Comparison of ENCODE assay signal across 10 cellular contexts in genomic region chr6:35426074-35426473, GRCh38. TPM values are rescaled to one million over a fixed set of nuclear protein-coding genes. Genes with fewer than 3 reads are reported as not detected.
DNase-seq lines count a peak whose midpoint lies in the region; ATAC-seq and TF ChIP-seq lines count a peak whose summit lies in the region.
"Had no signal": no experiment of that assay in that cellular context is flagged by ENCODE, and none has a peak within 500 bp of the region (broad histone marks: within the 10 kb centered on the region; RNA-seq: fewer than 3 reads in every experiment).

No MANE protein-coding gene starts in this region.

- no peak for TF ChIP-seq EP300 in gastroesophageal sphincter (IDR thresholded peaks at IDR 0.05)
- TF ChIP-seq EP300 in ovary (IDR thresholded peaks at IDR 0.05) = no peak

- CTCF ChIA-PET in activated CD4-positive, alpha-beta memory T cell treated with anti-CD3 and anti-CD28 coated beads for 36 hours (lab: Charles Lee) = no interaction called here
- CTCF ChIA-PET in activated CD4-positive, alpha-beta memory T cell treated with anti-CD3 and anti-CD28 coated beads, Interleukin-2, amount 10 ng/mL, durations not matched to agents 7 days and 5 days (lab: Charles Lee) = no interaction called here

- H3K27me3 ChIP-seq in gastroesophageal sphincter = no peaks in the 10 kb centered on the region
- no peaks in the 10 kb centered on the region for H3K27me3 ChIP-seq in ovary

- peak overlapping the region; percentile 8 for H3K27ac Mint-ChIP-seq in activated CD4-positive, alpha-beta memory T cell treated with anti-CD3 and anti-CD28 coated beads for 36 hours
- no peak overlapping the region for H3K27ac Mint-ChIP-seq in activated CD4-positive, alpha-beta memory T cell treated with anti-CD3 and anti-CD28 coated beads, Interleukin-2, amount 10 ng/mL, durations not matched to agents 7 days and 5 days

- ATAC-seq in gastroesophageal sphincter = peak; percentile 24
- ATAC-seq in sciatic nerve = peak; percentile 64
- no peak for ATAC-seq in GM19463 (IDR thresholded peaks at IDR 0.05; ENCODE audit: unreplicated experiment)
- ATAC-seq: A549 had no signal

- peaks cover 40% of the 10 kb centered on the region for H3K36me3 Mint-ChIP-seq in activated CD4-positive, alpha-beta memory T cell treated with anti-CD3 and anti-CD28 coated beads for 36 hours
- H3K36me3 Mint-ChIP-seq in activated CD4-positive, alpha-beta memory T cell treated with anti-CD3 and anti-CD28 coated beads, Interleukin-2, amount 10 ng/mL, durations not matched to agents 7 days and 5 days (ENCODE audit: low read depth) = peaks cover 37% of the 10 kb centered on the region

- H3K9me3 Mint-ChIP-seq in activated CD4-positive, alpha-beta memory T cell treated with anti-CD3 and anti-CD28 coated beads for 36 hours = peaks cover 23% of the 10 kb centered on the region
- peaks cover 19% of the 10 kb centered on the region for H3K9me3 Mint-ChIP-seq in activated CD4-positive, alpha-beta memory T cell treated with anti-CD3 and anti-CD28 coated beads, Interleukin-2, amount 10 ng/mL, durations not matched to agents 7 days and 5 days

- H3K4me3 ChIP-seq in gastroesophageal sphincter (no peak overlapping the region), ovary (no peak overlapping the region)
- H3K4me3 ChIP-seq: A549 had no signal

- TF ChIP-seq CTCF in gastroesophageal sphincter (IDR thresholded peaks at IDR 0.05) (no peak), ovary (IDR thresholded peaks at IDR 0.05) (no peak)

- no peak overlapping the region for H3K4me3 Mint-ChIP-seq in activated CD4-positive, alpha-beta memory T cell treated with anti-CD3 and anti-CD28 coated beads for 36 hours
- no peak overlapping the region for H3K4me3 Mint-ChIP-seq in activated CD4-positive, alpha-beta memory T cell treated with anti-CD3 and anti-CD28 coated beads, Interleukin-2, amount 10 ng/mL, durations not matched to agents 7 days and 5 days

- no peak for DNase-seq in activated CD4-positive, alpha-beta memory T cell treated with anti-CD3 and anti-CD28 coated beads for 36 hours
- no peak for DNase-seq in activated CD4-positive, alpha-beta memory T cell treated with anti-CD3 and anti-CD28 coated beads, Interleukin-2, amount 10 ng/mL, durations not matched to agents 7 days and 5 days
- DNase-seq in RPMI8226 (peak; percentile 52), sciatic nerve (ENCODE audit: low spot score) (no peak), DMS114 treated with DMSO at 0.1 percent for 48 hours (lab: John Stamatoyannopoulos, UW; ENCODE audit: unreplicated experiment) (no peak), ovary (no peak)
- DNase-seq: KG1 had no signal

- POLR2A ChIA-PET in activated CD4-positive, alpha-beta memory T cell treated with anti-CD3 and anti-CD28 coated beads for 36 hours (lab: Charles Lee) = no interaction called here
- POLR2A ChIA-PET in activated CD4-positive, alpha-beta memory T cell treated with anti-CD3 and anti-CD28 coated beads, Interleukin-2, amount 10 ng/mL, durations not matched to agents 7 days and 5 days (lab: Charles Lee) = no interaction called here

- H3K27ac ChIP-seq in gastroesophageal sphincter (no peak overlapping the region), ovary (no peak overlapping the region)
- H3K27ac ChIP-seq: A549 had no signal

- intact Hi-C loops in activated CD4-positive, alpha-beta memory T cell treated with anti-CD3 and anti-CD28 coated beads for 36 hours (cut with micrococcal nuclease) = no loop called here
- intact Hi-C loops in sciatic nerve (cut with DNase I) = no loop called here
- intact Hi-C loops in ovary (cut with DNase I) = no loop called here

- H3K27me3 Mint-ChIP-seq in activated CD4-positive, alpha-beta memory T cell treated with anti-CD3 and anti-CD28 coated beads for 36 hours = no peaks in the 10 kb centered on the region
- H3K27me3 Mint-ChIP-seq in activated CD4-positive, alpha-beta memory T cell treated with anti-CD3 and anti-CD28 coated beads, Interleukin-2, amount 10 ng/mL, durations not matched to agents 7 days and 5 days = no peaks in the 10 kb centered on the region

- no peaks in the 10 kb centered on the region for H3K4me1 Mint-ChIP-seq in activated CD4-positive, alpha-beta memory T cell treated with anti-CD3 and anti-CD28 coated beads for 36 hours (ENCODE audit: low read depth)
- no peaks in the 10 kb centered on the region for H3K4me1 Mint-ChIP-seq in activated CD4-positive, alpha-beta memory T cell treated with anti-CD3 and anti-CD28 coated beads, Interleukin-2, amount 10 ng/mL, durations not matched to agents 7 days and 5 days

- H3K36me3 ChIP-seq in gastroesophageal sphincter (peaks cover 0 to 68% of the 10 kb centered on the region in 2 donors), ovary (no peaks in the 10 kb centered on the region)

- H3K4me1 ChIP-seq in gastroesophageal sphincter (peaks cover 0 to 8% (median 0%) of the 10 kb centered on the region in 3 donors), ovary (ENCODE audit: insufficient read depth) (no peaks in the 10 kb centered on the region)
- H3K4me1 ChIP-seq: A549 had no signal

- H3K9me3 ChIP-seq in gastroesophageal sphincter (peaks cover 0 to 12% (median 0%) of the 10 kb centered on the region in 3 donors), ovary (no peaks in the 10 kb centered on the region)

- WGBS in gastroesophageal sphincter (ENCODE audit: low coverage in 1 of 2), 2 donors = 56% methylated on average over 6 of the region's 8 CpGs; no CpG with 5 or more reads in 1 of the 2 donors
- 80 to 86% (median 80%) methylated on average over 8 of the region's 8 CpGs for WGBS in ovary, 3 donors

- TF ChIP-seq POLR2A in gastroesophageal sphincter (IDR thresholded peaks at IDR 0.05) (no peak), ovary (IDR thresholded peaks at IDR 0.05) (no peak)

RNA-seq across cellular contexts. Expression of gene FANCE, which starts 26.1 kb away (rescaled TPM):
- 10 to 100 TPM; 18.9 to 19.2 TPM for total RNA-seq in activated CD4-positive, alpha-beta memory T cell treated with anti-CD3 and anti-CD28 coated beads for 36 hours
- 10 to 100 TPM; 10.3 to 10.4 TPM for total RNA-seq in activated CD4-positive, alpha-beta memory T cell treated with anti-CD3 and anti-CD28 coated beads, Interleukin-2, amount 10 ng/mL, durations not matched to agents 7 days and 5 days
- total RNA-seq in gastroesophageal sphincter (1 to 10 TPM; 2.6 to 5.0 (median 3.8) TPM), sciatic nerve (6.4 TPM), ovary (10 to 100 TPM in 2 of 7 donors, 1 to 10 TPM in 5; 5.3 to 12.2 (median 9.3) TPM)
- 1 to 10 TPM; 5.3 to 7.4 TPM for polyA plus RNA-seq in ovary

RNA-seq across cellular contexts. Expression of gene RPL10A, which starts 42.1 kb away (rescaled TPM):
- total RNA-seq in activated CD4-positive, alpha-beta memory T cell treated with anti-CD3 and anti-CD28 coated beads for 36 hours = 1,000 to 10,000 TPM; 2,144 to 2,205 TPM
- 1,000 to 10,000 TPM; 1,239 to 1,245 TPM for total RNA-seq in activated CD4-positive, alpha-beta memory T cell treated with anti-CD3 and anti-CD28 coated beads, Interleukin-2, amount 10 ng/mL, durations not matched to agents 7 days and 5 days
- total RNA-seq in gastroesophageal sphincter (1,000 to 10,000 TPM in 3 of 4 donors, 100 to 1,000 TPM in 1; 870 to 1,936 (median 1,411) TPM), sciatic nerve (813 TPM), ovary (1,000 to 10,000 TPM; 2,596 to 4,158 (median 3,059) TPM)
- polyA plus RNA-seq in ovary = 1,000 to 10,000 TPM; 3,198 to 5,052 TPM
